ENCODE assay signal across 1 cellular context in the genomic region with DNA sequence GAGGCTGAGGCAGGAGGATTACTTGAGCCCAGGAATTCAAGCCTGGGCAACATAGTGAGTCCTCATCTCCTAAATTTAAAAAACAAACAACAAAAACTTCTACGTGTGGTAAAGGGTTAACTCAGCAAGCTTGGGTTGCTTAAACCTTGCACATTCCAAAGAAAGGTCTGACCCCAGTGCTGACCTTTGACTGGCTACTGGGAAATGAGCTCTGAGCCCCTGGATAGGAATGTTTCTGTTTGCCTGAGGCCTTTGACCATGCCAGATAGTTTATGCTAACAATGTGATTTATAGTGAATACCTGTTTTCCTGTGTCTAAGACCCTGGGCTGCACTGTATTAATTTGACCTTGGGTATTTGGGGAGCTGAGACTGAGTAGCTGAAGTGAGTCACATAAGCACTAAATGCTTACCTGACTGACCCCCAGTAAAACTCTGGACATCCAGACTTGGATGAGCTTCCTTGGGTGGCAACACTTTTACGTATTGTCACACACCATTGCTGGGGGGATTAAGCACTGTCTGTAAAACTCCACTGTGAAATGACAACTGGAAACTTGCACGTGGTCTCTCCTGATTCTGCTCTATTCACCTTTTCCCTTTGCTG.
TF ChIP-seq lines count a peak whose summit lies in the region.

No MANE protein-coding gene starts in this region.

TF ChIP-seq in K562, 482 proteins besides CTCF, POLR2A, EP300 and RAD21:
- TF ChIP-seq CUX1 (CRISPR knock-in tag; IDR thresholded peaks at IDR 0.05) (no peak), ZNF696 (CRISPR knock-in tag; conservative IDR thresholded peaks at IDR 0.05) (no peak), NR1H2 (CRISPR knock-in tag; IDR thresholded peaks at IDR 0.05) (no peak), NR4A1 (CRISPR knock-in tag; IDR thresholded peaks at IDR 0.05) (no peak), NR4A1 (tag; IDR thresholded peaks at IDR 0.05) (no peak), SNAPC5 (CRISPR knock-in tag; IDR thresholded peaks at IDR 0.05) (no peak), LCOR (CRISPR knock-in tag; IDR thresholded peaks at IDR 0.05) (no peak), ZNF311 (CRISPR knock-in tag; IDR thresholded peaks at IDR 0.05) (no peak), CREM (IDR thresholded peaks at IDR 0.05; ENCODE audit: low read depth) (no peak), RUNX1 (IDR thresholded peaks at IDR 0.05; ENCODE audit: low read depth) (no peak), NFATC3 (IDR thresholded peaks at IDR 0.05) (no peak), HMGN3 (IDR thresholded peaks at IDR 0.05; ENCODE audit: borderline replicate concordance, extremely low read depth, insufficient read length, low read depth, low read length) (no peak), ZNF212 (CRISPR knock-in tag; IDR thresholded peaks at IDR 0.05) (no peak), KHSRP (IDR thresholded peaks at IDR 0.05) (no peak), ZNF57 (CRISPR knock-in tag; IDR thresholded peaks at IDR 0.05) (no peak), NR2F6 (CRISPR knock-in tag; IDR thresholded peaks at IDR 0.05) (no peak), MXD1 (CRISPR knock-in tag; IDR thresholded peaks at IDR 0.05; ENCODE audit: borderline replicate concordance, poor library complexity, severe bottlenecking) (no peak)
- TF ChIP-seq, protein P1, sequence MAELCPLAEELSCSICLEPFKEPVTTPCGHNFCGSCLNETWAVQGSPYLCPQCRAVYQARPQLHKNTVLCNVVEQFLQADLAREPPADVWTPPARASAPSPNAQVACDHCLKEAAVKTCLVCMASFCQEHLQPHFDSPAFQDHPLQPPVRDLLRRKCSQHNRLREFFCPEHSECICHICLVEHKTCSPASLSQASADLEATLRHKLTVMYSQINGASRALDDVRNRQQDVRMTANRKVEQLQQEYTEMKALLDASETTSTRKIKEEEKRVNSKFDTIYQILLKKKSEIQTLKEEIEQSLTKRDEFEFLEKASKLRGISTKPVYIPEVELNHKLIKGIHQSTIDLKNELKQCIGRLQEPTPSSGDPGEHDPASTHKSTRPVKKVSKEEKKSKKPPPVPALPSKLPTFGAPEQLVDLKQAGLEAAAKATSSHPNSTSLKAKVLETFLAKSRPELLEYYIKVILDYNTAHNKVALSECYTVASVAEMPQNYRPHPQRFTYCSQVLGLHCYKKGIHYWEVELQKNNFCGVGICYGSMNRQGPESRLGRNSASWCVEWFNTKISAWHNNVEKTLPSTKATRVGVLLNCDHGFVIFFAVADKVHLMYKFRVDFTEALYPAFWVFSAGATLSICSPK (IDR thresholded peaks at IDR 0.05; ENCODE audit: borderline replicate concordance): no peak
- TF ChIP-seq, protein P2, sequence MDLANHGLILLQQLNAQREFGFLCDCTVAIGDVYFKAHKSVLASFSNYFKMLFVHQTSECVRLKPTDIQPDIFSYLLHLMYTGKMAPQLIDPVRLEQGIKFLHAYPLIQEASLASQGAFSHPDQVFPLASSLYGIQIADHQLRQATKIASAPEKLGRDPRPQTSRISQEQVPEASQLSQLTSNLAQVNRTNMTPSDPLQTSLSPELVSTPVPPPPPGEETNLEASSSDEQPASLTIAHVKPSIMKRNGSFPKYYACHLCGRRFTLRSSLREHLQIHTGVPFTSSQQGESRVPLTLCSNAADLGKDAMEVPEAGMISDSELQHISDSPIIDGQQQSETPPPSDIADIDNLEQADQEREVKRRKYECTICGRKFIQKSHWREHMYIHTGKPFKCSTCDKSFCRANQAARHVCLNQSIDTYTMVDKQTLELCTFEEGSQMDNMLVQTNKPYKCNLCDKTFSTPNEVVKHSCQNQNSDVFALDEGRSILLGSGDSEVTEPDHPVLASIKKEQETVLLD (IDR thresholded peaks at IDR 0.05): no peak
- TF ChIP-seq, protein P3, sequence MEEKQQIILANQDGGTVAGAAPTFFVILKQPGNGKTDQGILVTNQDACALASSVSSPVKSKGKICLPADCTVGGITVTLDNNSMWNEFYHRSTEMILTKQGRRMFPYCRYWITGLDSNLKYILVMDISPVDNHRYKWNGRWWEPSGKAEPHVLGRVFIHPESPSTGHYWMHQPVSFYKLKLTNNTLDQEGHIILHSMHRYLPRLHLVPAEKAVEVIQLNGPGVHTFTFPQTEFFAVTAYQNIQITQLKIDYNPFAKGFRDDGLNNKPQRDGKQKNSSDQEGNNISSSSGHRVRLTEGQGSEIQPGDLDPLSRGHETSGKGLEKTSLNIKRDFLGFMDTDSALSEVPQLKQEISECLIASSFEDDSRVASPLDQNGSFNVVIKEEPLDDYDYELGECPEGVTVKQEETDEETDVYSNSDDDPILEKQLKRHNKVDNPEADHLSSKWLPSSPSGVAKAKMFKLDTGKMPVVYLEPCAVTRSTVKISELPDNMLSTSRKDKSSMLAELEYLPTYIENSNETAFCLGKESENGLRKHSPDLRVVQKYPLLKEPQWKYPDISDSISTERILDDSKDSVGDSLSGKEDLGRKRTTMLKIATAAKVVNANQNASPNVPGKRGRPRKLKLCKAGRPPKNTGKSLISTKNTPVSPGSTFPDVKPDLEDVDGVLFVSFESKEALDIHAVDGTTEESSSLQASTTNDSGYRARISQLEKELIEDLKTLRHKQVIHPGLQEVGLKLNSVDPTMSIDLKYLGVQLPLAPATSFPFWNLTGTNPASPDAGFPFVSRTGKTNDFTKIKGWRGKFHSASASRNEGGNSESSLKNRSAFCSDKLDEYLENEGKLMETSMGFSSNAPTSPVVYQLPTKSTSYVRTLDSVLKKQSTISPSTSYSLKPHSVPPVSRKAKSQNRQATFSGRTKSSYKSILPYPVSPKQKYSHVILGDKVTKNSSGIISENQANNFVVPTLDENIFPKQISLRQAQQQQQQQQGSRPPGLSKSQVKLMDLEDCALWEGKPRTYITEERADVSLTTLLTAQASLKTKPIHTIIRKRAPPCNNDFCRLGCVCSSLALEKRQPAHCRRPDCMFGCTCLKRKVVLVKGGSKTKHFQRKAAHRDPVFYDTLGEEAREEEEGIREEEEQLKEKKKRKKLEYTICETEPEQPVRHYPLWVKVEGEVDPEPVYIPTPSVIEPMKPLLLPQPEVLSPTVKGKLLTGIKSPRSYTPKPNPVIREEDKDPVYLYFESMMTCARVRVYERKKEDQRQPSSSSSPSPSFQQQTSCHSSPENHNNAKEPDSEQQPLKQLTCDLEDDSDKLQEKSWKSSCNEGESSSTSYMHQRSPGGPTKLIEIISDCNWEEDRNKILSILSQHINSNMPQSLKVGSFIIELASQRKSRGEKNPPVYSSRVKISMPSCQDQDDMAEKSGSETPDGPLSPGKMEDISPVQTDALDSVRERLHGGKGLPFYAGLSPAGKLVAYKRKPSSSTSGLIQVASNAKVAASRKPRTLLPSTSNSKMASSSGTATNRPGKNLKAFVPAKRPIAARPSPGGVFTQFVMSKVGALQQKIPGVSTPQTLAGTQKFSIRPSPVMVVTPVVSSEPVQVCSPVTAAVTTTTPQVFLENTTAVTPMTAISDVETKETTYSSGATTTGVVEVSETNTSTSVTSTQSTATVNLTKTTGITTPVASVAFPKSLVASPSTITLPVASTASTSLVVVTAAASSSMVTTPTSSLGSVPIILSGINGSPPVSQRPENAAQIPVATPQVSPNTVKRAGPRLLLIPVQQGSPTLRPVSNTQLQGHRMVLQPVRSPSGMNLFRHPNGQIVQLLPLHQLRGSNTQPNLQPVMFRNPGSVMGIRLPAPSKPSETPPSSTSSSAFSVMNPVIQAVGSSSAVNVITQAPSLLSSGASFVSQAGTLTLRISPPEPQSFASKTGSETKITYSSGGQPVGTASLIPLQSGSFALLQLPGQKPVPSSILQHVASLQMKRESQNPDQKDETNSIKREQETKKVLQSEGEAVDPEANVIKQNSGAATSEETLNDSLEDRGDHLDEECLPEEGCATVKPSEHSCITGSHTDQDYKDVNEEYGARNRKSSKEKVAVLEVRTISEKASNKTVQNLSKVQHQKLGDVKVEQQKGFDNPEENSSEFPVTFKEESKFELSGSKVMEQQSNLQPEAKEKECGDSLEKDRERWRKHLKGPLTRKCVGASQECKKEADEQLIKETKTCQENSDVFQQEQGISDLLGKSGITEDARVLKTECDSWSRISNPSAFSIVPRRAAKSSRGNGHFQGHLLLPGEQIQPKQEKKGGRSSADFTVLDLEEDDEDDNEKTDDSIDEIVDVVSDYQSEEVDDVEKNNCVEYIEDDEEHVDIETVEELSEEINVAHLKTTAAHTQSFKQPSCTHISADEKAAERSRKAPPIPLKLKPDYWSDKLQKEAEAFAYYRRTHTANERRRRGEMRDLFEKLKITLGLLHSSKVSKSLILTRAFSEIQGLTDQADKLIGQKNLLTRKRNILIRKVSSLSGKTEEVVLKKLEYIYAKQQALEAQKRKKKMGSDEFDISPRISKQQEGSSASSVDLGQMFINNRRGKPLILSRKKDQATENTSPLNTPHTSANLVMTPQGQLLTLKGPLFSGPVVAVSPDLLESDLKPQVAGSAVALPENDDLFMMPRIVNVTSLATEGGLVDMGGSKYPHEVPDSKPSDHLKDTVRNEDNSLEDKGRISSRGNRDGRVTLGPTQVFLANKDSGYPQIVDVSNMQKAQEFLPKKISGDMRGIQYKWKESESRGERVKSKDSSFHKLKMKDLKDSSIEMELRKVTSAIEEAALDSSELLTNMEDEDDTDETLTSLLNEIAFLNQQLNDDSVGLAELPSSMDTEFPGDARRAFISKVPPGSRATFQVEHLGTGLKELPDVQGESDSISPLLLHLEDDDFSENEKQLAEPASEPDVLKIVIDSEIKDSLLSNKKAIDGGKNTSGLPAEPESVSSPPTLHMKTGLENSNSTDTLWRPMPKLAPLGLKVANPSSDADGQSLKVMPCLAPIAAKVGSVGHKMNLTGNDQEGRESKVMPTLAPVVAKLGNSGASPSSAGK (IDR thresholded peaks at IDR 0.05): no peak
